ENCODE assay signal across 1 cellular context in the genomic region with DNA sequence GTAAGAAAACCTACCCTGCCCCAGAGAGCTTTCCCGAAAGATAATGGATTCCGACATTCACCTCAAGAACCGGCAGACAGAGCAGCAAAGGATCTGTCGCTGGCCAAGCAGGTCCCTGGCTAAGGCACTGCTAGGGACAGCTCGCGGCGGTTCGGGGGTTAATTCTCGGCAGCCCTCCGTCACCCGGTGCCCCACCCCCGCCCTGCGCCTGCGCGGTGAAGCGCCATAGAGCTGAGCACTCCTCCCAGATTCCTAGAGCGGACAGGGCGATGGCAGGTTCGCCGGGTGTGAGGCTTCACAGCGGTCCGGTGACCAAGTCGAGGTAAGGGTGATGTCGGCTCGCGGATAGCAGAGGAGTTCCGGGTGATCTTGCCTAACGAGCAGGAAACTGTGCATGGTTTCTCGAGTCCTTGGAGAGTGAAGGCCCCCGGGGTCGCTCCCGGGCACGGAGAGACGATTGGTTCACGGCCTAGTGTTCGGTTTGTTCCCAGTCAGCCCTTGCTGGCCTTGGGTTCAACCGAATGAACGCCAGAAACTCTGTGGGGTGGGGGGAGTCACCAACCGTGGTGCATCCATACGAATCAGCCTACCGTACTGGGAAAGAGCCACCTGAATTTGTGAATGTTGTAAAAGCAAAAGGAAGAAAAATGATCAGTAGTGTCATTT.
TF ChIP-seq lines count a peak whose summit lies in the region.

A gene (minus strand): TSS at position 160 of the 666 bp plus-strand sequence. CDS start 25,877 bp downstream, outside the sequence.

TF ChIP-seq in HepG2, 621 proteins besides CTCF, POLR2A, EP300 and RAD21 (continued from another document and continues in another):
- TF ChIP-seq, protein P1, sequence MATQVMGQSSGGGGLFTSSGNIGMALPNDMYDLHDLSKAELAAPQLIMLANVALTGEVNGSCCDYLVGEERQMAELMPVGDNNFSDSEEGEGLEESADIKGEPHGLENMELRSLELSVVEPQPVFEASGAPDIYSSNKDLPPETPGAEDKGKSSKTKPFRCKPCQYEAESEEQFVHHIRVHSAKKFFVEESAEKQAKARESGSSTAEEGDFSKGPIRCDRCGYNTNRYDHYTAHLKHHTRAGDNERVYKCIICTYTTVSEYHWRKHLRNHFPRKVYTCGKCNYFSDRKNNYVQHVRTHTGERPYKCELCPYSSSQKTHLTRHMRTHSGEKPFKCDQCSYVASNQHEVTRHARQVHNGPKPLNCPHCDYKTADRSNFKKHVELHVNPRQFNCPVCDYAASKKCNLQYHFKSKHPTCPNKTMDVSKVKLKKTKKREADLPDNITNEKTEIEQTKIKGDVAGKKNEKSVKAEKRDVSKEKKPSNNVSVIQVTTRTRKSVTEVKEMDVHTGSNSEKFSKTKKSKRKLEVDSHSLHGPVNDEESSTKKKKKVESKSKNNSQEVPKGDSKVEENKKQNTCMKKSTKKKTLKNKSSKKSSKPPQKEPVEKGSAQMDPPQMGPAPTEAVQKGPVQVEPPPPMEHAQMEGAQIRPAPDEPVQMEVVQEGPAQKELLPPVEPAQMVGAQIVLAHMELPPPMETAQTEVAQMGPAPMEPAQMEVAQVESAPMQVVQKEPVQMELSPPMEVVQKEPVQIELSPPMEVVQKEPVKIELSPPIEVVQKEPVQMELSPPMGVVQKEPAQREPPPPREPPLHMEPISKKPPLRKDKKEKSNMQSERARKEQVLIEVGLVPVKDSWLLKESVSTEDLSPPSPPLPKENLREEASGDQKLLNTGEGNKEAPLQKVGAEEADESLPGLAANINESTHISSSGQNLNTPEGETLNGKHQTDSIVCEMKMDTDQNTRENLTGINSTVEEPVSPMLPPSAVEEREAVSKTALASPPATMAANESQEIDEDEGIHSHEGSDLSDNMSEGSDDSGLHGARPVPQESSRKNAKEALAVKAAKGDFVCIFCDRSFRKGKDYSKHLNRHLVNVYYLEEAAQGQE (IDR thresholded peaks at IDR 0.05; ENCODE audit: borderline replicate concordance in 1 of 2, low read depth in 1 of 2, low read length in 2 of 2): peak in 1 of 2 experiments; percentile 33; a peak in 1 of 4 replicates
- 0 out of 2 replicates have a peak, but pooled peaks have one; percentile 15 for TF ChIP-seq ZNF589 (CRISPR knock-in tag; conservative IDR thresholded peaks at IDR 0.05)
- TF ChIP-seq ZNF674 (CRISPR knock-in tag; IDR thresholded peaks at IDR 0.05; ENCODE audit: low read depth): no peak
- peak; percentile 83; the same call in 1 of the 2 replicates for TF ChIP-seq CBFB (CRISPR knock-in tag; IDR thresholded peaks at IDR 0.05)
- TF ChIP-seq ZKSCAN1 (IDR thresholded peaks at IDR 0.05; ENCODE audit: low read length): no peak
- TF ChIP-seq NBN (conservative IDR thresholded peaks at IDR 0.05): no peak
- TF ChIP-seq, protein P2, sequence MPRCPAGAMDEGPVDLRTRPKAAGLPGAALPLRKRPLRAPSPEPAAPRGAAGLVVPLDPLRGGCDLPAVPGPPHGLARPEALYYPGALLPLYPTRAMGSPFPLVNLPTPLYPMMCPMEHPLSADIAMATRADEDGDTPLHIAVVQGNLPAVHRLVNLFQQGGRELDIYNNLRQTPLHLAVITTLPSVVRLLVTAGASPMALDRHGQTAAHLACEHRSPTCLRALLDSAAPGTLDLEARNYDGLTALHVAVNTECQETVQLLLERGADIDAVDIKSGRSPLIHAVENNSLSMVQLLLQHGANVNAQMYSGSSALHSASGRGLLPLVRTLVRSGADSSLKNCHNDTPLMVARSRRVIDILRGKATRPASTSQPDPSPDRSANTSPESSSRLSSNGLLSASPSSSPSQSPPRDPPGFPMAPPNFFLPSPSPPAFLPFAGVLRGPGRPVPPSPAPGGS (CRISPR knock-in tag; IDR thresholded peaks at IDR 0.05): peak; percentile 90
- TF ChIP-seq, protein P3, sequence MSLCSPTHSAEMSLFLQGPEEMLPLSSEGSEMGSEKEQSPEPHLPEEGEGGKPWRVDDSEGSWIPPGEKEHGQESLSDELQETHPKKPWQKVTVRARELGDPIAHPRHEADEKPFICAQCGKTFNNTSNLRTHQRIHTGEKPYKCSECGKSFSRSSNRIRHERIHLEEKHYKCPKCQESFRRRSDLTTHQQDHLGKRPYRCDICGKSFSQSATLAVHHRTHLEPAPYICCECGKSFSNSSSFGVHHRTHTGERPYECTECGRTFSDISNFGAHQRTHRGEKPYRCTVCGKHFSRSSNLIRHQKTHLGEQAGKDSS (CRISPR knock-in tag; IDR thresholded peaks at IDR 0.05; ENCODE audit: borderline replicate concordance, low read depth): peak; percentile 82; the same call in 1 of the 2 replicates
- TF ChIP-seq MED8 (CRISPR knock-in tag; IDR thresholded peaks at IDR 0.05; ENCODE audit: insufficient replicate concordance): peak; percentile 93
- TF ChIP-seq, protein P4, sequence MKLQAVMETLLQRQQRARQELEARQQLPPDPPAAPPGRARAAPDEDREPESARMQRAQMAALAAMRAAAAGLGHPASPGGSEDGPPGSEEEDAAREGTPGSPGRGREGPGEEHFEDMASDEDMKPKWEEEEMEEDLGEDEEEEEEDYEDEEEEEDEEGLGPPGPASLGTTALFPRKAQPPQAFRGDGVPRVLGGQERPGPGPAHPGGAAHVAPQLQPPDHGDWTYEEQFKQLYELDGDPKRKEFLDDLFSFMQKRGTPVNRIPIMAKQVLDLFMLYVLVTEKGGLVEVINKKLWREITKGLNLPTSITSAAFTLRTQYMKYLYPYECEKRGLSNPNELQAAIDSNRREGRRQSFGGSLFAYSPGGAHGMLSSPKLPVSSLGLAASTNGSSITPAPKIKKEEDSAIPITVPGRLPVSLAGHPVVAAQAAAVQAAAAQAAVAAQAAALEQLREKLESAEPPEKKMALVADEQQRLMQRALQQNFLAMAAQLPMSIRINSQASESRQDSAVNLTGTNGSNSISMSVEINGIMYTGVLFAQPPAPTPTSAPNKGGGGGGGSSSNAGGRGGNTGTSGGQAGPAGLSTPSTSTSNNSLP (IDR thresholded peaks at IDR 0.05; ENCODE audit: low read depth, low read length): no peak
- TF ChIP-seq, protein P5, sequence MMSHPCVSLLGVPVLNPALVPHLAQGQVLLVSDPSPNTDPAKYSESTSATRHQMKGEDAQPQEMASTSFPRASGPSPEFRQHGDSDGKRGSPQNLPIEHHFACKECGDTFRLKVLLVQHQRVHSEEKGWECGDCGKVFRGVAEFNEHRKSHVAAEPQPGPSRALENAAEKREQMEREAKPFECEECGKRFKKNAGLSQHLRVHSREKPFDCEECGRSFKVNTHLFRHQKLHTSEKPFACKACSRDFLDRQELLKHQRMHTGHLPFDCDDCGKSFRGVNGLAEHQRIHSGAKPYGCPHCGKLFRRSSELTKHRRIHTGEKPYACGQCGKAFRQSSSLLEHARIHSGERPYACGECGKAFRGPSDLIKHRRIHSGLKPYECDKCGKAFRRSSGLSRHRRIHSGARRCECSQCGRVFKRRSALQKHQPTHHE (CRISPR knock-in tag; IDR thresholded peaks at IDR 0.05; ENCODE audit: borderline replicate concordance): peak; percentile 97; the same call in 1 of the 2 replicates
- TF ChIP-seq, protein P6, sequence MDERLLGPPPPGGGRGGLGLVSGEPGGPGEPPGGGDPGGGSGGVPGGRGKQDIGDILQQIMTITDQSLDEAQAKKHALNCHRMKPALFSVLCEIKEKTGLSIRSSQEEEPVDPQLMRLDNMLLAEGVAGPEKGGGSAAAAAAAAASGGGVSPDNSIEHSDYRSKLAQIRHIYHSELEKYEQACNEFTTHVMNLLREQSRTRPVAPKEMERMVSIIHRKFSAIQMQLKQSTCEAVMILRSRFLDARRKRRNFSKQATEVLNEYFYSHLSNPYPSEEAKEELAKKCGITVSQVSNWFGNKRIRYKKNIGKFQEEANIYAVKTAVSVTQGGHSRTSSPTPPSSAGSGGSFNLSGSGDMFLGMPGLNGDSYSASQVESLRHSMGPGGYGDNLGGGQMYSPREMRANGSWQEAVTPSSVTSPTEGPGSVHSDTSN (CRISPR knock-in tag; IDR thresholded peaks at IDR 0.05): no peak
- TF ChIP-seq ESRRA (CRISPR knock-in tag; IDR thresholded peaks at IDR 0.05; ENCODE audit: low read depth): no peak; the same call in 1 of the 2 replicates
- peak; percentile 83 for TF ChIP-seq MEF2D (CRISPR knock-in tag; IDR thresholded peaks at IDR 0.05)
- peak; percentile 86; the same call in 1 of the 2 replicates for TF ChIP-seq ERF (CRISPR knock-in tag; IDR thresholded peaks at IDR 0.05)
- peak; percentile 59 for TF ChIP-seq GATA4 (IDR thresholded peaks at IDR 0.05; ENCODE audit: borderline replicate concordance, low read depth)
- TF ChIP-seq ARID2 (CRISPR knock-in tag; IDR thresholded peaks at IDR 0.05; ENCODE audit: borderline replicate concordance): peak; percentile 84
- TF ChIP-seq, protein P7, sequence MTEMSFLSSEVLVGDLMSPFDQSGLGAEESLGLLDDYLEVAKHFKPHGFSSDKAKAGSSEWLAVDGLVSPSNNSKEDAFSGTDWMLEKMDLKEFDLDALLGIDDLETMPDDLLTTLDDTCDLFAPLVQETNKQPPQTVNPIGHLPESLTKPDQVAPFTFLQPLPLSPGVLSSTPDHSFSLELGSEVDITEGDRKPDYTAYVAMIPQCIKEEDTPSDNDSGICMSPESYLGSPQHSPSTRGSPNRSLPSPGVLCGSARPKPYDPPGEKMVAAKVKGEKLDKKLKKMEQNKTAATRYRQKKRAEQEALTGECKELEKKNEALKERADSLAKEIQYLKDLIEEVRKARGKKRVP (CRISPR knock-in tag; IDR thresholded peaks at IDR 0.05): no peak
- 0 out of 2 replicates have a peak, but pooled peaks have one; percentile 54 for TF ChIP-seq ZNF549 (CRISPR knock-in tag; IDR thresholded peaks at IDR 0.05)
- TF ChIP-seq, protein P8, sequence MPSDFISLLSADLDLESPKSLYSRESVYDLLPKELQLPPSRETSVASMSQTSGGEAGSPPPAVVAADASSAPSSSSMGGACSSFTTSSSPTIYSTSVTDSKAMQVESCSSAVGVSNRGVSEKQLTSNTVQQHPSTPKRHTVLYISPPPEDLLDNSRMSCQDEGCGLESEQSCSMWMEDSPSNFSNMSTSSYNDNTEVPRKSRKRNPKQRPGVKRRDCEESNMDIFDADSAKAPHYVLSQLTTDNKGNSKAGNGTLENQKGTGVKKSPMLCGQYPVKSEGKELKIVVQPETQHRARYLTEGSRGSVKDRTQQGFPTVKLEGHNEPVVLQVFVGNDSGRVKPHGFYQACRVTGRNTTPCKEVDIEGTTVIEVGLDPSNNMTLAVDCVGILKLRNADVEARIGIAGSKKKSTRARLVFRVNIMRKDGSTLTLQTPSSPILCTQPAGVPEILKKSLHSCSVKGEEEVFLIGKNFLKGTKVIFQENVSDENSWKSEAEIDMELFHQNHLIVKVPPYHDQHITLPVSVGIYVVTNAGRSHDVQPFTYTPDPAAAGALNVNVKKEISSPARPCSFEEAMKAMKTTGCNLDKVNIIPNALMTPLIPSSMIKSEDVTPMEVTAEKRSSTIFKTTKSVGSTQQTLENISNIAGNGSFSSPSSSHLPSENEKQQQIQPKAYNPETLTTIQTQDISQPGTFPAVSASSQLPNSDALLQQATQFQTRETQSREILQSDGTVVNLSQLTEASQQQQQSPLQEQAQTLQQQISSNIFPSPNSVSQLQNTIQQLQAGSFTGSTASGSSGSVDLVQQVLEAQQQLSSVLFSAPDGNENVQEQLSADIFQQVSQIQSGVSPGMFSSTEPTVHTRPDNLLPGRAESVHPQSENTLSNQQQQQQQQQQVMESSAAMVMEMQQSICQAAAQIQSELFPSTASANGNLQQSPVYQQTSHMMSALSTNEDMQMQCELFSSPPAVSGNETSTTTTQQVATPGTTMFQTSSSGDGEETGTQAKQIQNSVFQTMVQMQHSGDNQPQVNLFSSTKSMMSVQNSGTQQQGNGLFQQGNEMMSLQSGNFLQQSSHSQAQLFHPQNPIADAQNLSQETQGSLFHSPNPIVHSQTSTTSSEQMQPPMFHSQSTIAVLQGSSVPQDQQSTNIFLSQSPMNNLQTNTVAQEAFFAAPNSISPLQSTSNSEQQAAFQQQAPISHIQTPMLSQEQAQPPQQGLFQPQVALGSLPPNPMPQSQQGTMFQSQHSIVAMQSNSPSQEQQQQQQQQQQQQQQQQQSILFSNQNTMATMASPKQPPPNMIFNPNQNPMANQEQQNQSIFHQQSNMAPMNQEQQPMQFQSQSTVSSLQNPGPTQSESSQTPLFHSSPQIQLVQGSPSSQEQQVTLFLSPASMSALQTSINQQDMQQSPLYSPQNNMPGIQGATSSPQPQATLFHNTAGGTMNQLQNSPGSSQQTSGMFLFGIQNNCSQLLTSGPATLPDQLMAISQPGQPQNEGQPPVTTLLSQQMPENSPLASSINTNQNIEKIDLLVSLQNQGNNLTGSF (CRISPR knock-in tag; IDR thresholded peaks at IDR 0.05): no peak
- no peak for TF ChIP-seq CBX2 (IDR thresholded peaks at IDR 0.05; ENCODE audit: low read depth, low read length)
- TF ChIP-seq CBX2 (CRISPR knock-in tag; IDR thresholded peaks at IDR 0.05; ENCODE audit: low read depth): no peak
- TF ChIP-seq ZNF570 (CRISPR knock-in tag; IDR thresholded peaks at IDR 0.05; ENCODE audit: borderline replicate concordance): peak; percentile 75; the same call in 1 of the 2 replicates
- peak; percentile 93 for TF ChIP-seq ZNF296 (CRISPR knock-in tag; conservative IDR thresholded peaks at IDR 0.05)
- TF ChIP-seq CENPT (CRISPR knock-in tag; IDR thresholded peaks at IDR 0.05; ENCODE audit: low read depth): no peak
- TF ChIP-seq ELF1 (CRISPR knock-in tag; IDR thresholded peaks at IDR 0.05): peak; percentile 74
- 0 out of 2 replicates have a peak, but pooled peaks have one; percentile 9 for TF ChIP-seq PPARG (CRISPR knock-in tag; conservative IDR thresholded peaks at IDR 0.05)
- TF ChIP-seq SMARCC2 (IDR thresholded peaks at IDR 0.05): no peak
- TF ChIP-seq, protein P9, sequence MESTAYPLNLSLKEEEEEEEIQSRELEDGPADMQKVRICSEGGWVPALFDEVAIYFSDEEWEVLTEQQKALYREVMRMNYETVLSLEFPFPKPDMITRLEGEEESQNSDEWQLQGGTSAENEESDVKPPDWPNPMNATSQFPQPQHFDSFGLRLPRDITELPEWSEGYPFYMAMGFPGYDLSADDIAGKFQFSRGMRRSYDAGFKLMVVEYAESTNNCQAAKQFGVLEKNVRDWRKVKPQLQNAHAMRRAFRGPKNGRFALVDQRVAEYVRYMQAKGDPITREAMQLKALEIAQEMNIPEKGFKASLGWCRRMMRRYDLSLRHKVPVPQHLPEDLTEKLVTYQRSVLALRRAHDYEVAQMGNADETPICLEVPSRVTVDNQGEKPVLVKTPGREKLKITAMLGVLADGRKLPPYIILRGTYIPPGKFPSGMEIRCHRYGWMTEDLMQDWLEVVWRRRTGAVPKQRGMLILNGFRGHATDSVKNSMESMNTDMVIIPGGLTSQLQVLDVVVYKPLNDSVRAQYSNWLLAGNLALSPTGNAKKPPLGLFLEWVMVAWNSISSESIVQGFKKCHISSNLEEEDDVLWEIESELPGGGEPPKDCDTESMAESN (CRISPR knock-in tag; conservative IDR thresholded peaks at IDR 0.05): peak; percentile 86; the same call in 1 of the 2 replicates
- TF ChIP-seq HDAC2 (CRISPR knock-in tag; IDR thresholded peaks at IDR 0.05): peak; percentile 82
- peak; percentile 67; the same call in 1 of the 2 replicates for TF ChIP-seq ZNF232 (CRISPR knock-in tag; IDR thresholded peaks at IDR 0.05; ENCODE audit: borderline replicate concordance)
